19 cellular contexts compared by ENCODE assay signal in genomic region chr3:72961766-72962165, GRCh38. TPM values are rescaled to one million over a fixed set of nuclear protein-coding genes. Genes with fewer than 3 reads are reported as not detected.
A peak's percentile ranks its signal among the peaks of the same experiment; 100 is the strongest.
DNase-seq lines count a peak whose midpoint lies in the region; ATAC-seq, FAIRE-seq and TF ChIP-seq lines count a peak whose summit lies in the region.
"Had no signal": no experiment of that assay in that cellular context is flagged by ENCODE, and none has a peak within 500 bp of the region (broad histone marks: within the 10 kb centered on the region; RNA-seq: fewer than 3 reads in every experiment).

No MANE protein-coding gene starts in this region.

- H3K27me3 ChIP-seq in heart left ventricle (no peaks in the 10 kb centered on the region), small intestine (ENCODE audit: control insufficient read depth in 2 of 2, insufficient read depth in 2 of 2, low read length in 2 of 2) (no peaks in the 10 kb centered on the region)
- H3K27me3 ChIP-seq: sigmoid colon, tibial artery had no signal

- 45 to 76% (median 57%) methylated on average over 4 of the region's 4 CpGs for whole genome bisulfite sequencing in heart left ventricle, 4 donors
- 32 to 53% (median 42%) methylated on average over 4 of the region's 4 CpGs for WGBS in small intestine, 3 donors

- TF ChIP-seq CTCF in heart left ventricle (IDR thresholded peaks at IDR 0.05) (no peak), GM20000 (IDR thresholded peaks at IDR 0.05; ENCODE audit: extremely low read depth, missing control alignments) (no peak)

- no peak for ATAC-seq in activated T-helper 17 cell treated with anti-CD3 and anti-CD28 coated beads, Interleukin-2, amount 50 U/mL, for 72 hours (replicated peaks)
- ATAC-seq in heart left ventricle = peak in 3 of 4 donors; percentile 5 to 25 (median 14)
- ATAC-seq: stimulated activated memory B cell treated with anti-CD40 and anti-IgM and Interleukin-4, amounts not matched to agents 10 μg/mL and 1 μg/mL and 100 μg/mL, for 72 hours had no signal

- no peak for TF ChIP-seq POLR2A in heart left ventricle (IDR thresholded peaks at IDR 0.05)

- intact Hi-C loops in heart left ventricle (cut with DNase I) = loop anchor here in 3 of 10 donors (2.0 to 5.0 kb wide), 2 partner anchors 35 to 36 kb away; partner anchors contain the start of gene PPP4R2 (in 3 of the 3)

- H3K4me3 ChIP-seq in heart left ventricle (no peak overlapping the region), small intestine (ENCODE audit: low read depth in 1 of 2, low read length in 2 of 2) (no peak overlapping the region)
- H3K4me3 ChIP-seq: sigmoid colon, tibial artery had no signal

- peak overlapping the region; percentile 51 for H3K27ac Mint-ChIP-seq in activated T-helper 17 cell treated with anti-CD3 and anti-CD28 coated beads, Interleukin-2, amount 50 U/mL, for 72 hours
- H3K27ac Mint-ChIP-seq: stimulated activated memory B cell treated with anti-CD40 and anti-IgM and Interleukin-4, amounts not matched to agents 10 μg/mL and 1 μg/mL and 100 μg/mL, for 72 hours had no signal

- no peaks in the 10 kb centered on the region for H3K9me3 ChIP-seq in KOPT-K1 (ENCODE audit: insufficient read depth, low read length, poor library complexity, severe bottlenecking)
- no peaks in the 10 kb centered on the region for H3K9me3 ChIP-seq in heart left ventricle
- no peaks in the 10 kb centered on the region for H3K9me3 ChIP-seq in small intestine (ENCODE audit: control insufficient read depth, low read depth)
- H3K9me3 ChIP-seq: sigmoid colon, tibial artery had no signal

- FAIRE-seq in small intestine (lab: Jason Lieb, UNC) = no peak
- FAIRE-seq: frontal cortex, TTC549 had no signal

- H3K27ac ChIP-seq in KOPT-K1 (ENCODE audit: low read depth, low read length, poor library complexity, severe bottlenecking) (peak overlapping the region; percentile 36), heart left ventricle (peak overlapping the region; percentile 60 to 92 (median 84)), small intestine (ENCODE audit: low read depth in 1 of 2, low read length in 1 of 2) (no peak overlapping the region)
- H3K27ac ChIP-seq: sigmoid colon, tibial artery had no signal

- peak overlapping the region; percentile 43 for H3K4me3 Mint-ChIP-seq in activated T-helper 17 cell treated with anti-CD3 and anti-CD28 coated beads, Interleukin-2, amount 50 U/mL, for 72 hours
- H3K4me3 Mint-ChIP-seq: naive B cell; stimulated activated memory B cell treated with anti-CD40 and anti-IgM and Interleukin-4, amounts not matched to agents 10 μg/mL and 1 μg/mL and 100 μg/mL, for 72 hours had no signal

- H3K4me1 ChIP-seq in heart left ventricle (peaks cover 0 to 53% (median 15%) of the 10 kb centered on the region in 12 donors), small intestine (ENCODE audit: control insufficient read depth in 2 of 2, insufficient read depth in 1 of 2, low read depth in 1 of 2, low read length in 1 of 2) (peaks cover 3 to 7% of the 10 kb centered on the region in 2 donors)
- H3K4me1 ChIP-seq: tibial artery had no signal

- no peaks in the 10 kb centered on the region for H3K27me3 Mint-ChIP-seq in activated T-helper 17 cell treated with anti-CD3 and anti-CD28 coated beads, Interleukin-2, amount 50 U/mL, for 72 hours
- H3K27me3 Mint-ChIP-seq: naive B cell had no signal

- H3K36me3 Mint-ChIP-seq in activated T-helper 17 cell treated with anti-CD3 and anti-CD28 coated beads, Interleukin-2, amount 50 U/mL, for 72 hours (ENCODE audit: low read depth) = no peaks in the 10 kb centered on the region
- H3K36me3 Mint-ChIP-seq: naive B cell; stimulated activated memory B cell treated with anti-CD40 and anti-IgM and Interleukin-4, amounts not matched to agents 10 μg/mL and 1 μg/mL and 100 μg/mL, for 72 hours had no signal

- peaks cover 25% of the 10 kb centered on the region for H3K4me1 Mint-ChIP-seq in activated T-helper 17 cell treated with anti-CD3 and anti-CD28 coated beads, Interleukin-2, amount 50 U/mL, for 72 hours

- DNase-seq in heart left ventricle (no peak), small intestine (peak; percentile 33), GDM1 (lab: John Stamatoyannopoulos, UW) (no peak), GM20000 (ENCODE audit: low spot score) (no peak), NCI-H2196 treated with DMSO at 0.1 percent for 48 hours (lab: John Stamatoyannopoulos, UW; ENCODE audit: unreplicated experiment) (no peak)
- DNase-seq: activated gamma-delta T cell, DMS79 treated with DMSO at 0.1 percent for 48 hours, mesendoderm, naive B cell, NCI-H1417 treated with DMSO at 0.1 percent for 48 hours, NCI-H2107, NCI-H510A treated with DMSO at 0.1 percent for 48 hours, sigmoid colon had no signal

- H3K9me3 Mint-ChIP-seq in activated T-helper 17 cell treated with anti-CD3 and anti-CD28 coated beads, Interleukin-2, amount 50 U/mL, for 72 hours = no peaks in the 10 kb centered on the region
- H3K9me3 Mint-ChIP-seq: naive B cell; stimulated activated memory B cell treated with anti-CD40 and anti-IgM and Interleukin-4, amounts not matched to agents 10 μg/mL and 1 μg/mL and 100 μg/mL, for 72 hours had no signal

- H3K36me3 ChIP-seq in KOPT-K1 (ENCODE audit: insufficient read depth, low read length) = peaks cover 76% of the 10 kb centered on the region
- peaks cover 0 to 13% (median 0%) of the 10 kb centered on the region in 9 donors for H3K36me3 ChIP-seq in heart left ventricle
- H3K36me3 ChIP-seq in small intestine (ENCODE audit: control insufficient read depth in 2 of 2, insufficient read depth in 2 of 2, low read length in 2 of 2) = no peaks in the 10 kb centered on the region
- H3K36me3 ChIP-seq: sigmoid colon had no signal

RNA-seq across cellular contexts. Expression of gene PPP4R2, which starts 34.8 kb away (rescaled TPM):
- total RNA-seq in activated T-helper 17 cell treated with anti-CD3 and anti-CD28 coated beads, Interleukin-2, amount 50 U/mL, for 72 hours = 10 to 100 TPM; 87.8 to 95.0 TPM
- 10 to 100 TPM; 41.2 to 69.7 (median 50.0) TPM for total RNA-seq in heart left ventricle
- polyA plus RNA-seq in heart left ventricle (10 to 100 TPM; 17.0 to 22.0 TPM), small intestine (10 to 100 TPM; 18.8 to 29.3 (median 18.9) TPM)

Comparison
In these comparisons a context has a peak if more than half of its experiments do, and no peak if none do; other contexts are left out.
1. H3K27ac ChIP-seq: peak in KOPT-K1 (single experiment) and heart left ventricle (12 of 12); none in small intestine (0 of 2).